In the genomic region with DNA sequence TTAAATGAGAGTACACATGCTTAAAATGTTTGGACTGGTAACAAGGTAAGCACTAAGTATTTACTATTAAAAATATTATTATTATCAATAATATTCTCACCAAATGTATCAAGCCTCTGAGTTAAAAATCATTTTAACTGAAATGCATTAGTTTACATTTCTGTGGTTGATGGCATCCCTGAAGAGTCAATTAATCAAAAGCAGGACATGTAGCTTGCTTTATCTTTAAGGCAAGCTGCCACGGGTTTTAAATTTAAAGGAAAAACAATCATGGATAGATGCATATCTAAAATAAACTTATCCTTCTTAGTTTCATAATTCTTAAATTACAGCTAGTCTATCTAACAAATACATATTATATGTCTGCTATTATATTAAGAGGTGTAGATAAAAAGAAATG, we compare ENCODE assay signal across 19 cellular contexts.
DNase-seq lines count a peak whose midpoint lies in the region; TF ChIP-seq lines count a peak whose summit lies in the region.
"Had no signal": no experiment of that assay in that cellular context is flagged by ENCODE, and none has a peak within 500 bp of the region (broad histone marks: within the 10 kb centered on the region; RNA-seq: fewer than 3 reads in every experiment).

No MANE protein-coding gene starts in this region.

- H3K27ac ChIP-seq in GM23248 (no peak overlapping the region), fibroblast of lung (ENCODE audit: insufficient read depth, low read length) (no peak overlapping the region)
- H3K27ac ChIP-seq: BLaER1, RWPE1 had no signal

- WGBS in GM23248 (ENCODE audit: low coverage in 1 of 2, low lambda C conversion rate in 2 of 2, missing lambda C conversion rate in 2 of 2), 2 experiments = 93 to 97% methylated on average over 1 of the region's 1 CpG

- H3K4me3 ChIP-seq in GM23248 (no peak overlapping the region), adipocyte (ENCODE audit: low read length) (no peak overlapping the region), fibroblast of lung (replicated peaks in 1 of 4; ENCODE audit: control extremely low read depth in 1 of 4, insufficient read depth in 1 of 4, low read depth in 3 of 4, low read length in 4 of 4) (no peak overlapping the region)
- H3K4me3 ChIP-seq: BLaER1 had no signal

- H3K9me3 Mint-ChIP-seq in neural crest cell (no peaks in the 10 kb centered on the region), HFFc6 (no peaks in the 10 kb centered on the region)
- H3K9me3 Mint-ChIP-seq: H9 had no signal

- no peak for TF ChIP-seq CTCF in fibroblast of lung (conservative IDR thresholded peaks at IDR 0.05 in 1 of 2, IDR thresholded peaks at IDR 0.05 in 1 of 2; ENCODE audit: low read depth in 1 of 2, low read length in 2 of 2)
- no peak for TF ChIP-seq CTCF in neural crest cell (conservative IDR thresholded peaks at IDR 0.05)
- no peak for TF ChIP-seq CTCF in HFFc6 (IDR thresholded peaks at IDR 0.05)

- H3K79me2 ChIP-seq in GM23248 (ENCODE audit: insufficient read depth) = no peaks in the 10 kb centered on the region
- no peaks in the 10 kb centered on the region for H3K79me2 ChIP-seq in fibroblast of lung (ENCODE audit: control insufficient read depth, insufficient read depth, low read length)

- H3K27me3 Mint-ChIP-seq in neural crest cell (ENCODE audit: low read depth) (no peaks in the 10 kb centered on the region), HFFc6 (ENCODE audit: insufficient read depth) (peaks cover 2% of the 10 kb centered on the region; the same call in 1 of the 2 replicates)
- H3K27me3 Mint-ChIP-seq: CD4-positive, CD25-positive, alpha-beta regulatory T cell had no signal

- H3K9me2 ChIP-seq in GM23248 (ENCODE audit: insufficient read depth) = no peaks in the 10 kb centered on the region

- H3K4me3 Mint-ChIP-seq in neural crest cell = no peak overlapping the region
- H3K4me3 Mint-ChIP-seq in HFFc6 = no peak overlapping the region
- H3K4me3 Mint-ChIP-seq: CD4-positive, CD25-positive, alpha-beta regulatory T cell; H9 had no signal

- H3K27me3 ChIP-seq in GM23248 (replicated peaks; ENCODE audit: insufficient read depth) (no peaks in the 10 kb centered on the region), adipocyte (replicated peaks; ENCODE audit: control insufficient read depth, insufficient read depth, low read length) (no peaks in the 10 kb centered on the region), fibroblast of lung (ENCODE audit: control insufficient read depth, insufficient read depth, low read length) (no peaks in the 10 kb centered on the region)
- H3K27me3 ChIP-seq: BLaER1 had no signal

- no peak overlapping the region for H3K4me2 ChIP-seq in GM23248 (ENCODE audit: unreplicated experiment)
- H3K4me2 ChIP-seq in fibroblast of lung (ENCODE audit: extremely low read depth, insufficient read depth, low read length) = no peak overlapping the region
- H3K4me2 ChIP-seq: BLaER1 had no signal

- H2AFZ ChIP-seq in GM23248 = 0 out of 2 replicates have a peak overlapping the region, but pooled peaks have one; percentile 11
- H2AFZ ChIP-seq in fibroblast of lung (ENCODE audit: low read length) = no peak overlapping the region

- H4K20me1 ChIP-seq in GM23248 (ENCODE audit: insufficient read depth) (no peaks in the 10 kb centered on the region), fibroblast of lung (ENCODE audit: control insufficient read depth, extremely low read depth, insufficient read depth, low read length) (no peaks in the 10 kb centered on the region)
- H4K20me1 ChIP-seq: BLaER1 had no signal

- H3K36me3 ChIP-seq in GM23248 (ENCODE audit: low read depth) (no peaks in the 10 kb centered on the region), adipocyte (ENCODE audit: control insufficient read depth, insufficient read depth, low read length, severe bottlenecking) (no peaks in the 10 kb centered on the region), fibroblast of lung (ENCODE audit: control insufficient read depth, insufficient read depth, low read length) (no peaks in the 10 kb centered on the region)
- H3K36me3 ChIP-seq: BLaER1 had no signal

- no peaks in the 10 kb centered on the region for H3K9me3 ChIP-seq in GM23248 (ENCODE audit: low read depth)
- no peaks in the 10 kb centered on the region for H3K9me3 ChIP-seq in adipocyte (ENCODE audit: control insufficient read depth, low read length)
- no peaks in the 10 kb centered on the region for H3K9me3 ChIP-seq in fibroblast of lung (ENCODE audit: control insufficient read depth, insufficient read depth, low read depth, low read length)
- H3K9me3 ChIP-seq: BLaER1 had no signal

- H3K36me3 Mint-ChIP-seq in neural crest cell (ENCODE audit: low read depth) = peaks cover 2% of the 10 kb centered on the region
- H3K36me3 Mint-ChIP-seq in HFFc6 (ENCODE audit: low read depth) = no peaks in the 10 kb centered on the region
- H3K36me3 Mint-ChIP-seq: CD4-positive, CD25-positive, alpha-beta regulatory T cell had no signal

- H3K27ac Mint-ChIP-seq in neural crest cell (ENCODE audit: unreplicated experiment) = peak overlapping the region; percentile 2
- H3K27ac Mint-ChIP-seq in HFFc6 = no peak overlapping the region
- H3K27ac Mint-ChIP-seq: CD4-positive, CD25-positive, alpha-beta regulatory T cell had no signal

- no peak for DNase-seq in GM23248
- peak; percentile 28 for DNase-seq in adipocyte (ENCODE audit: low read depth)
- peak; percentile 60 to 68 for DNase-seq in fibroblast of lung (ENCODE audit: low read depth in 2 of 2)
- DNase-seq in neural crest cell (ENCODE audit: low read depth, low spot score) = no peak
- DNase-seq in mucosa of gallbladder (ENCODE audit: low spot score) = no peak
- DNase-seq in stimulated activated naive CD4-positive, alpha-beta T cell treated with Interleukin-2 at 50 U/mL for 16 hours (lab: John Stamatoyannopoulos, UW) = no peak
- DNase-seq in HFFc6 = no peak
- no peak for DNase-seq in NCI-H526 (lab: John Stamatoyannopoulos, UW)
- DNase-seq: CD4-positive, CD25-positive, alpha-beta regulatory T cell; DMS53; H9; KG1; MM.1S; NCI-H1694; NCI-H2029 treated with DMSO at 0.1 percent for 48 hours; NCI-H69; SHP77 had no signal

- no peak overlapping the region for H3K9ac ChIP-seq in GM23248
- H3K9ac ChIP-seq in adipocyte (ENCODE audit: low read length) = no peak overlapping the region
- no peak overlapping the region for H3K9ac ChIP-seq in fibroblast of lung (ENCODE audit: insufficient read depth, low read length)
- H3K9ac ChIP-seq: BLaER1 had no signal

- H3F3A ChIP-seq in GM23248 (ENCODE audit: insufficient read depth) = peaks cover 6% of the 10 kb centered on the region; the same call in 1 of the 2 replicates

- peaks cover 51% of the 10 kb centered on the region for H3K4me1 Mint-ChIP-seq in neural crest cell
- H3K4me1 Mint-ChIP-seq in HFFc6 (ENCODE audit: low read depth) = peaks cover 33% of the 10 kb centered on the region
- H3K4me1 Mint-ChIP-seq: CD4-positive, CD25-positive, alpha-beta regulatory T cell had no signal

- in situ Hi-C loops in GM23248 (cut with MboI) = no loop called here

- H3K4me1 ChIP-seq in GM23248 (ENCODE audit: insufficient read depth) = peaks cover 13% of the 10 kb centered on the region
- peaks cover 8% of the 10 kb centered on the region for H3K4me1 ChIP-seq in adipocyte (ENCODE audit: control insufficient read depth, insufficient read depth, low read length)
- peaks cover 2% of the 10 kb centered on the region for H3K4me1 ChIP-seq in fibroblast of lung (ENCODE audit: control insufficient read depth, extremely low read depth, insufficient read depth, low read length)
- H3K4me1 ChIP-seq: BLaER1 had no signal

Comparison
In these comparisons a context has a peak if more than half of its experiments do, and no peak if none do; other contexts are left out.
1. DNase-seq: peak in adipocyte (single experiment) and fibroblast of lung (2 of 2); none in GM23248 (single experiment), neural crest cell (single experiment), mucosa of gallbladder (single experiment), stimulated activated naive CD4-positive, alpha-beta T cell treated with Interleukin-2 at 50 U/mL for 16 hours (single experiment), HFFc6 (single experiment) and NCI-H526 (0 of 2).